9 cellular contexts compared by ENCODE assay signal in the genomic region with DNA sequence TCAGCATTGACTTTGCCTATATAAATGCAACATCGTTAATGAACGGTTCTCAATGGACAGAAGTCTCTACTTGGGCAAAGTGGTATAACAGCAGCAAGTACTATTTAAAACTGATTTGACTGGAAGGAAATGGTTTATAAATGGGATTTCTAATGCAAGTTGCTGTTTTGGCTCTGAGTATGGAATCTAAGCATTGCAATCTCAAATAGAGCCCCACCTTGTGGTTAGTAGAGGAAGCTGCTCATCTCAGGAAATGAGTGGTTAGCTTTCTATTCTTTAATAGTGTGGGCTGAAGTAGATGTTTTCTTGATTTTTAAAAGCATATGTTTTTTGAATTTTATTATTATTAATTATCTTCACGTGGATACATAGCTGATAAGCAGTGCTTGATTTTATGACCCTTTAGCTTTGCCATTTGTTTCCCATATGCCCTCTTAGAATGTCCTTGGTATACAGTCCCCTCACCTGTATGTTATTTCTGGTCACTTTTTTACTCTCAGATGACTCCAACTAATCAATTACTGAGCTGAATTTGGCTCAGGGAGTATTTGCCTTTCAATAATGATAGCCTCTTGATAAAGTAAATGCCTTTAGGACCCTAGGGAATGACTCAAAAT.
A peak's percentile ranks its signal among the peaks of the same experiment; 100 is the strongest.
DNase-seq lines count a peak whose midpoint lies in the region; ATAC-seq and TF ChIP-seq lines count a peak whose summit lies in the region.
"Had no signal": no experiment of that assay in that cellular context is flagged by ENCODE, and none has a peak within 500 bp of the region (broad histone marks: within the 10 kb centered on the region; RNA-seq: fewer than 3 reads in every experiment).

No MANE protein-coding gene starts in this region.

- no peak overlapping the region for H3K4me3 ChIP-seq in HL-60 (replicated peaks; ENCODE audit: insufficient read depth, low read length)
- H3K4me3 ChIP-seq in RWPE2 (ENCODE audit: severe bottlenecking): no peak overlapping the region
- H3K4me3 ChIP-seq: HAP-1 had no signal

- ATAC-seq in GM21526 (IDR thresholded peaks at IDR 0.05; ENCODE audit: low FRiP score, unreplicated experiment): peak; percentile 88
- ATAC-seq in RWPE2 (ENCODE audit: low read depth): no peak
- ATAC-seq in esophagus mucosa: peak; percentile 36

- H3K27ac ChIP-seq in HL-60 (replicated peaks) (no peak overlapping the region), RWPE2 (ENCODE audit: poor library complexity, severe bottlenecking) (no peak overlapping the region)

- H3K27me3 Mint-ChIP-seq in osteocyte (ENCODE audit: unreplicated experiment): no peaks in the 10 kb centered on the region

- H3K9me3 ChIP-seq in RWPE2 (ENCODE audit: severe bottlenecking): no peaks in the 10 kb centered on the region

- peaks cover 16% of the 10 kb centered on the region for H3K4me1 Mint-ChIP-seq in osteocyte (ENCODE audit: unreplicated experiment)

- H3K4me1 ChIP-seq in RWPE2 (ENCODE audit: insufficient read depth, poor library complexity, severe bottlenecking): peaks cover 20% of the 10 kb centered on the region

- H3K27me3 ChIP-seq in HL-60 (ENCODE audit: insufficient read depth, poor library complexity, severe bottlenecking) (no peaks in the 10 kb centered on the region), RWPE2 (ENCODE audit: insufficient read depth, poor library complexity, severe bottlenecking) (no peaks in the 10 kb centered on the region)

- DNase-seq in activated gamma-delta T cell treated with Interleukin-2 at 50 U/mL for 16 hours (peak; percentile 15), activated gamma-delta T cell (lab: John Stamatoyannopoulos, UW) (no peak), HL-60 (ENCODE audit: low read depth in 1 of 2, low spot score in 1 of 2) (peak; percentile 4 to 9), RWPE2 (ENCODE audit: low spot score) (no peak), osteocyte (ENCODE audit: extremely low spot score, unreplicated experiment) (no peak), activated T-cell treated with anti-CD3 and anti-CD28 coated beads for 4 hours (no peak)

- H3K27ac Mint-ChIP-seq in osteocyte (ENCODE audit: unreplicated experiment): no peak overlapping the region

- H3K36me3 ChIP-seq in RWPE2 (ENCODE audit: low read depth): no peaks in the 10 kb centered on the region
- H3K36me3 ChIP-seq: HAP-1 had no signal

- H3K9me3 Mint-ChIP-seq in osteocyte (ENCODE audit: unreplicated experiment): no peaks in the 10 kb centered on the region

- peak; percentile 56 for TF ChIP-seq CTCF in HL-60 (IDR thresholded peaks at IDR 0.05; ENCODE audit: insufficient read depth, low read length)
- peak; percentile 75 for TF ChIP-seq CTCF in RWPE2 (IDR thresholded peaks at IDR 0.05; ENCODE audit: poor library complexity, severe bottlenecking)
- TF ChIP-seq CTCF in osteocyte (IDR thresholded peaks at IDR 0.05): peak; percentile 77

- no peaks in the 10 kb centered on the region for H3K36me3 Mint-ChIP-seq in osteocyte (ENCODE audit: unreplicated experiment)

- H3K4me3 Mint-ChIP-seq in osteocyte (ENCODE audit: unreplicated experiment): no peak overlapping the region

Comparison
In these comparisons a context has a peak if more than half of its experiments do, and no peak if none do; other contexts are left out.
1. DNase-seq: peak in activated gamma-delta T cell treated with Interleukin-2 at 50 U/mL for 16 hours (single experiment) and HL-60 (2 of 2); none in activated gamma-delta T cell (single experiment), RWPE2 (single experiment), osteocyte (single experiment) and activated T-cell treated with anti-CD3 and anti-CD28 coated beads for 4 hours (single experiment).
2. Peak in every context shown above with its lines, with median percentiles within 50 percentile points of each other: CTCF ChIP-seq.